ENCODE assay signal across 6 cellular contexts in the genomic region with DNA sequence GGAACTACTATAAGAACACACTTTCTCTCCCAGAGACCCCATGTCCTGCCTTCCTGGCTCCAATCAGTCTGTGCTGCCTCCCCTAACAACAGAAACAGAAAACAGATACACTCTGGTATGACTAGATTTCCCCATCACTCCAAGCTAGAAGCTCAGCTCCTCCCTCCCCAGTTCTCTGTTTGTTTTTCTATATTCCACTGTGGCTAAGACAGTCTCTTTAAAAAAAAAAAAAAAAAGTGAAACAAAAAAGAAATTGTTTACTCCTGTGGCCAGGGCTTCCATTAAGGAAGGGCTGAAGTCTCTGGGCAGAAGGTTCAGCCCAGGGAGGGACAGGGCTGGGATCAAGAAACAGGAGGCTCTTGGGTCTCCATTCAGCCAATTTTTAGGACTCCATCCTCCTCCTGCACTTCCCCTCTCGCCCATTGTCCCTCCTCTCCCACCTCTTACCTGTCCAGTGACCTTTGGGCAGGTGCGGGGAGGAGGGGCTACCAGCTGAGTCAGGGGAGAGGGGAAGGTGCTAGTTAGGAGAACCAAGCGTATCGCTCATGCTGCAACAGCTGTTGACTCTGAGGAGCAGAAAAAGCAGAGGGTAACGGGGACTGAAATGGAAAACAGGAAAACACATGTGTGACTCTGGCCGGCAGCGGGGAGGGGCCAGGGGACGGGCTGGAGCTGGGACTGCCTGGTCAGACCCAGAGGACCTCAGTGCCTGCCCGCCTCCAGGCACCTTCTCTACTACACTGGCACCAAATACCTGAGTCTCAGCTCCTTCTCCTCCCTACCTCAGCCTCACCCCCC. TPM values are rescaled to one million over a fixed set of nuclear protein-coding genes. Genes with fewer than 3 reads are reported as not detected.
DNase-seq lines count a peak whose midpoint lies in the region; ATAC-seq and TF ChIP-seq lines count a peak whose summit lies in the region.

No MANE protein-coding gene starts in this region.

- H3K4me3 ChIP-seq in KMS-11 (IDR thresholded peaks at IDR 0.05; ENCODE audit: insufficient read depth, low read depth, low read length): no peak overlapping the region
- H3K4me3 ChIP-seq in foreskin fibroblast (ENCODE audit: low read depth in 1 of 2, low read length in 2 of 2): peak overlapping the region; percentile 42 to 64
- peak overlapping the region in 1 of 2 donors; percentile 66 for H3K4me3 ChIP-seq in stomach smooth muscle (ENCODE audit: low read length in 2 of 2)

- intact Hi-C loops in CD14-positive monocyte (cut with micrococcal nuclease): loop anchor here (5.0 to 10.0 kb wide), 2 partner anchors 52 to 55 kb away; a partner anchor contains a TSS

- no peak for ATAC-seq in GM21619 (IDR thresholded peaks at IDR 0.05; ENCODE audit: unreplicated experiment)

- H3K27ac Mint-ChIP-seq in CD14-positive monocyte: peak overlapping the region; percentile 89 to 97 (median 94)

- H3K4me1 Mint-ChIP-seq in CD14-positive monocyte: peaks cover 73% of the 10 kb centered on the region

- TF ChIP-seq CTCF in CD14-positive monocyte (IDR thresholded peaks at IDR 0.05) (no peak), KMS-11 (conservative IDR thresholded peaks at IDR 0.05; ENCODE audit: low read depth, low read length) (no peak), foreskin fibroblast (IDR thresholded peaks at IDR 0.05; ENCODE audit: low read depth, low read length) (no peak)

- H3K4me1 ChIP-seq in KMS-11 (ENCODE audit: low read depth, poor library complexity, severe bottlenecking): peaks cover 79% of the 10 kb centered on the region
- H3K4me1 ChIP-seq in stomach smooth muscle (ENCODE audit: control insufficient read depth, insufficient read depth, low read length): peaks cover 37% of the 10 kb centered on the region

- H3K79me2 ChIP-seq in KMS-11 (ENCODE audit: insufficient read depth, low read depth): no peaks in the 10 kb centered on the region

- DNase-seq in CD14-positive monocyte (ENCODE audit: low spot score) (no peak), foreskin fibroblast (peak in 1 of 2 donors; percentile 76), NCI-H774 (lab: John Stamatoyannopoulos, UW) (no peak)

- H3K4me3 Mint-ChIP-seq in CD14-positive monocyte: peak overlapping the region; percentile 80 to 89

- H3K27me3 Mint-ChIP-seq in CD14-positive monocyte (ENCODE audit: low read depth in 3 of 3): peaks cover 0 to 6% (median 2%) of the 10 kb centered on the region in 3 donors

- H2AFZ ChIP-seq in KMS-11 (ENCODE audit: low read depth): peak overlapping the region; percentile 49; the same call in 1 of the 2 replicates

- H3K27me3 ChIP-seq in KMS-11 (ENCODE audit: insufficient read depth, low read depth) (no peaks in the 10 kb centered on the region), stomach smooth muscle (ENCODE audit: control insufficient read depth in 1 of 2, insufficient read depth in 2 of 2, low read length in 2 of 2) (no peaks in the 10 kb centered on the region)

- H3K9ac ChIP-seq in KMS-11: peak overlapping the region; percentile 53
- peak overlapping the region; percentile 33 to 62 for H3K9ac ChIP-seq in stomach smooth muscle (ENCODE audit: low read length in 2 of 2)

- peaks cover 0 to 6% of the 10 kb centered on the region in 2 donors for H3K36me3 Mint-ChIP-seq in CD14-positive monocyte

- peak overlapping the region; percentile 80 for H3K27ac ChIP-seq in KMS-11
- H3K27ac ChIP-seq in stomach smooth muscle (ENCODE audit: low read length): peak overlapping the region; percentile 70

- H3K4me2 ChIP-seq in KMS-11: peak overlapping the region; percentile 92

- H4K20me1 ChIP-seq in KMS-11 (ENCODE audit: insufficient read depth): no peaks in the 10 kb centered on the region

- no peaks in the 10 kb centered on the region for H3K9me3 ChIP-seq in stomach smooth muscle (ENCODE audit: control insufficient read depth in 2 of 2, low read length in 2 of 2)

- peaks cover 0 to 2% (median 0%) of the 10 kb centered on the region in 7 donors for H3K9me3 Mint-ChIP-seq in CD14-positive monocyte

- H3K36me3 ChIP-seq in KMS-11 (ENCODE audit: insufficient read depth) (no peaks in the 10 kb centered on the region), stomach smooth muscle (ENCODE audit: control insufficient read depth in 2 of 2, insufficient read depth in 2 of 2, low read length in 2 of 2) (no peaks in the 10 kb centered on the region)

RNA-seq across cellular contexts. Expression of a gene that starts 4.2 kb away (rescaled TPM):
- 100 to 1,000 TPM; 262 to 371 TPM for polyA plus RNA-seq in CD14-positive monocyte

RNA-seq across cellular contexts. Expression of a gene that starts 10.3 kb away (rescaled TPM):
- polyA plus RNA-seq in CD14-positive monocyte: 100 to 1,000 TPM; 130 to 164 TPM

RNA-seq across cellular contexts. Expression of a gene that starts 17.0 kb away (rescaled TPM):
- polyA plus RNA-seq in CD14-positive monocyte: under 1 TPM; 0.14 to 0.44 TPM

RNA-seq across cellular contexts. Expression of a gene that starts 52.1 kb away (rescaled TPM):
- 10 to 100 TPM; 39.0 to 51.5 TPM for polyA plus RNA-seq in CD14-positive monocyte

RNA-seq across cellular contexts. Expression of a gene that starts 52.9 kb away (rescaled TPM):
- polyA plus RNA-seq in CD14-positive monocyte: 10 to 100 TPM; 61.2 to 86.9 TPM
